In the genomic region with DNA sequence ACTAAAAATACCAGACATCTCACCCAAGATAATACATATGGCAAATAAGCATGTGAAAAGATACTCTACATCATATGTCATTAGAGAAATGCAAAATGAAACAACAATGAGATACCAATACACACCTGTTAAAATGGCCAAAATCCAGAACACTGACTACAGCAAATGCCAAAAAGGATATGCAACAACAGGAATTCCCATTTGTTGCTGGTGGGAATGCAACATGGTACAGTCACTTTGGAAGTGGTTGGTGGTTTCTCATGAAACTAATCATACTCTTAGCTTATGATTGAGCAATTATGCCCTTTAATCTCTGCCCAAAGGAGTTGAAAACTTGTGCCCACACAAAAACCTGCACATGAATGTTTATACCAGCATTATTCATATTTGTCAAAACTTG, we compare ENCODE assay signal across 33 cellular contexts.
"Had no signal": no experiment of that assay in that cellular context is flagged by ENCODE, and none has a peak within 500 bp of the region (broad histone marks: within the 10 kb centered on the region; RNA-seq: fewer than 3 reads in every experiment).

No MANE protein-coding gene starts in this region.

- DNase-seq: activated CD4-positive, alpha-beta memory T cell treated with anti-CD3 and anti-CD28 coated beads, Interleukin-2, amount 10 ng/mL, durations not matched to agents 7 days and 5 days; activated CD4-positive, alpha-beta T cell treated with anti-CD3 and anti-CD28 coated beads for 1 hour; activated CD4-positive, alpha-beta T cell treated with anti-CD3 and anti-CD28 coated beads for 4 hours; activated CD4-positive, alpha-beta T cell treated with anti-CD3 and anti-CD28 coated beads, Interleukin-2, amount 10 ng/mL, durations not matched to agents 7 days and 5 days; activated CD4-positive, alpha-beta T cell treated with anti-CD3 and anti-CD28 coated beads, Interleukin-2, amount 50 U/mL, for 4 hours; activated CD8-positive, alpha-beta memory T cell treated with anti-CD3 and anti-CD28 coated beads, Interleukin-2, amount 50 U/mL, for 48 hours; activated gamma-delta T cell; activated naive CD4-positive, alpha-beta T cell; activated naive CD4-positive, alpha-beta T cell treated with anti-CD3 and anti-CD28 coated beads, Interleukin-2, amount 10 ng/mL, durations not matched to agents 7 days and 5 days; activated naive CD8-positive, alpha-beta T cell treated with anti-CD3 and anti-CD28 coated beads, Interleukin-2, amount 10 ng/mL, durations not matched to agents 7 days and 5 days; activated T-cell treated with anti-CD3 and anti-CD28 coated beads for 4 hours; activated T-cell treated with anti-CD3 and anti-CD28 coated beads, Interleukin-2, amount 50 U/mL, for 24 hours; activated T-cell treated with anti-CD3 and anti-CD28 coated beads, Interleukin-2, amount 50 U/mL, for 72 hours; amniotic stem cell; anterior cingulate cortex; brain microvascular endothelial cell; dorsolateral prefrontal cortex; effector memory CD4-positive, alpha-beta T cell; endodermal cell; foreskin fibroblast; head of caudate nucleus; SW 1271; T-cell; T-helper 17 cell; T1000 had no signal

- FAIRE-seq: astrocyte, frontal cortex had no signal

- ATAC-seq: activated naive CD4-positive, alpha-beta T cell treated with anti-CD3 and anti-CD28 coated beads, Interleukin-2, amount 50 U/mL, for 72 hours; activated T-cell treated with anti-CD3 and anti-CD28 coated beads, Interleukin-2, amount 50 U/mL, for 72 hours; esophagus mucosa; T-cell; T-helper 17 cell; WTC11 had no signal

- H3K36me3 ChIP-seq: brain microvascular endothelial cell, cardiac muscle cell had no signal

- H3K4me3 ChIP-seq: cardiac muscle cell, coronary artery, dorsolateral prefrontal cortex had no signal

- H3K27ac ChIP-seq: brain microvascular endothelial cell, cardiac muscle cell, coronary artery, dorsolateral prefrontal cortex, VCaP had no signal

- H3K27me3 ChIP-seq: brain microvascular endothelial cell, cardiac muscle cell, dorsolateral prefrontal cortex had no signal
